2 cellular contexts compared by ENCODE assay signal in genomic region chr11:868802-869201, GRCh38.
A peak's percentile ranks its signal among the peaks of the same experiment; 100 is the strongest.
TF ChIP-seq lines count a peak whose summit lies in the region.

No MANE protein-coding gene starts in this region.

TF ChIP-seq in HepG2, 621 proteins besides CTCF, POLR2A, EP300 and RAD21:
- TF ChIP-seq ZNF414 (CRISPR knock-in tag; IDR thresholded peaks at IDR 0.05): no peak
- TF ChIP-seq PAXIP1 (CRISPR knock-in tag; conservative IDR thresholded peaks at IDR 0.05): no peak
- no peak for TF ChIP-seq ATF3 (CRISPR knock-in tag; IDR thresholded peaks at IDR 0.05)
- TF ChIP-seq AGO2 (optimal IDR thresholded peaks at IDR 0.05; ENCODE audit: low read depth, low read length): peak; percentile 89
- no peak for TF ChIP-seq ZNF12 (CRISPR knock-in tag; IDR thresholded peaks at IDR 0.05)
- TF ChIP-seq ZNF607 (CRISPR knock-in tag; IDR thresholded peaks at IDR 0.05; ENCODE audit: borderline replicate concordance): no peak
- no peak for TF ChIP-seq HNRNPH1 (optimal IDR thresholded peaks at IDR 0.05; ENCODE audit: low read depth, low read length)
- no peak for TF ChIP-seq NFIC (IDR thresholded peaks at IDR 0.05; ENCODE audit: low read length)

TF ChIP-seq in IMR-90, 13 proteins besides CTCF, POLR2A, EP300 and RAD21:
- no peak for TF ChIP-seq CEBPB (IDR thresholded peaks at IDR 0.05; ENCODE audit: low read depth, low read length)
- no peak for TF ChIP-seq CHD1 (IDR thresholded peaks at IDR 0.05; ENCODE audit: low read depth, low read length)
- no peak for TF ChIP-seq MAZ (IDR thresholded peaks at IDR 0.05; ENCODE audit: borderline replicate concordance, low read depth, low read length)
- no peak for TF ChIP-seq MAFK (IDR thresholded peaks at IDR 0.05; ENCODE audit: low read depth, low read length)
- TF ChIP-seq ELK1 (IDR thresholded peaks at IDR 0.05; ENCODE audit: borderline replicate concordance, low read depth, low read length): no peak
- TF ChIP-seq MXI1 (IDR thresholded peaks at IDR 0.05; ENCODE audit: borderline replicate concordance, low read depth, low read length): no peak
- no peak for TF ChIP-seq USF2 (IDR thresholded peaks at IDR 0.05; ENCODE audit: low read depth, low read length)
- TF ChIP-seq RFX5 (IDR thresholded peaks at IDR 0.05; ENCODE audit: low read depth, low read length): no peak
- TF ChIP-seq BHLHE40 (IDR thresholded peaks at IDR 0.05; ENCODE audit: low read depth, low read length): no peak
- TF ChIP-seq FOS (IDR thresholded peaks at IDR 0.05; ENCODE audit: low read depth, low read length): no peak
- TF ChIP-seq SMC3 (IDR thresholded peaks at IDR 0.05; ENCODE audit: low read depth, low read length): no peak
- no peak for TF ChIP-seq RCOR1 (IDR thresholded peaks at IDR 0.05; ENCODE audit: insufficient replicate concordance, low read length)
- TF ChIP-seq NFE2L2 (IDR thresholded peaks at IDR 0.05; ENCODE audit: low read depth, low read length): no peak
